In the genomic region with DNA sequence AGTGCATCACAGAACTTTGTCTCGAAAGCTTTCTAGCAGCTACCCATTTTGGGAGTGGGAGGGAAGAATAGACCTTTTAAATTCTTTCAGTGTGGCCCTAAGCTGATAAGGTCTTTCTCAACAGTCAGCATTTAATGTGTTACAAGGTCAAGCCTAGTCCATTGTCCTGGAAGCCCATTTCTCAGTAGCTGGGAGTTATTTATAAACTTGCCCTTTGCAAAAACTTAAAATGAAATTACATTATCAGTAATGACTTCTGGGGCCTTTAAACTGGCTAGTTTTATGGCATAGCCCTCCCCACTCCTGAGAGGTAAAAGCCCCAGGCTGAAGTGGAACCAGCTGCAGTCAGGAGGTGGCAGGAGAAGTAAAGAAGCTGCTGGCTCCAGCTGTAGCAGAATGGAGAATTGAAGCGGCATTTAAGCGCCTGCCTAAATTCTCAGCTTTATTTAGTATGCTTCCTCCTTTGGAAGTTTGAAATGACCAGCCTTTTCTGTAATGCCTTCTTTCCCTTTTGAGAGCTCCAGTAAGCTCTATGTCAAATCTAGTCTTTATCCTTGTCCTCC, we compare ENCODE assay signal across 9 cellular contexts. TPM values are rescaled to one million over a fixed set of nuclear protein-coding genes. Genes with fewer than 3 reads are reported as not detected.
DNase-seq lines count a peak whose midpoint lies in the region; ATAC-seq and TF ChIP-seq lines count a peak whose summit lies in the region.
"Had no signal": no experiment of that assay in that cellular context is flagged by ENCODE, and none has a peak within 500 bp of the region (broad histone marks: within the 10 kb centered on the region; RNA-seq: fewer than 3 reads in every experiment).

No MANE protein-coding gene starts in this region.

- intact Hi-C loops in Caco-2 (cut with micrococcal nuclease; ENCODE audit: unreplicated experiment) (loop anchor here (1.0 to 5.0 kb wide), 4 partner anchors 22 to 58 kb away; a partner anchor contains a TSS), ascending aorta (cut with DNase I) (no loop called here)

- DNase-seq in Caco-2 (peak in 1 of 2 experiments; percentile 55), ascending aorta (ENCODE audit: low spot score in 2 of 2) (no peak), midbrain (lab: John Stamatoyannopoulos, UW) (peak; percentile 38), GM03348 (ENCODE audit: low spot score) (no peak)
- no peak for DNase-seq in activated T-cell treated with anti-CD3 and anti-CD28 coated beads, Interleukin-2, amount 50 U/mL, for 1 hour
- DNase-seq: activated CD4-positive, alpha-beta T cell treated with anti-CD3 and anti-CD28 coated beads for 36 hours; MM.1S; retina had no signal

- H3K27me3 ChIP-seq in Caco-2 (replicated peaks; ENCODE audit: control insufficient read depth, insufficient read depth, low read length): no peaks in the 10 kb centered on the region
- H3K27me3 ChIP-seq in ascending aorta: no peaks in the 10 kb centered on the region

- POLR2A ChIA-PET in Caco-2 (lab: Charles Lee): interaction anchor here (1.1 to 2.5 kb wide), 3 partner anchors 12 to 57 kb away, joined by 5 to 15 read pairs (median 6); a partner anchor contains a TSS

- H3K36me3 Mint-ChIP-seq in Caco-2 (ENCODE audit: insufficient read depth, unreplicated experiment): peaks cover 42% of the 10 kb centered on the region

- no peaks in the 10 kb centered on the region for H3K27me3 Mint-ChIP-seq in Caco-2 (ENCODE audit: insufficient read depth, unreplicated experiment)
- H3K27me3 Mint-ChIP-seq: activated CD4-positive, alpha-beta T cell treated with anti-CD3 and anti-CD28 coated beads for 36 hours had no signal

- H3K27ac Mint-ChIP-seq in Caco-2 (ENCODE audit: unreplicated experiment): no peak overlapping the region
- H3K27ac Mint-ChIP-seq: activated CD4-positive, alpha-beta T cell treated with anti-CD3 and anti-CD28 coated beads for 36 hours had no signal

- TSS peak; percentile 18 for BruUV-seq in Caco-2 (replicated peaks; lab: Mats Ljungman, UMichigan)

- H3K4me1 Mint-ChIP-seq in Caco-2 (ENCODE audit: low read depth, unreplicated experiment): peaks cover 31% of the 10 kb centered on the region

- H3K27ac ChIP-seq in ascending aorta: peak overlapping the region; percentile 72 to 80

- H3K9me3 Mint-ChIP-seq in Caco-2 (ENCODE audit: unreplicated experiment): no peaks in the 10 kb centered on the region

- H3K9me3 ChIP-seq in Caco-2 (peaks cover 9% of the 10 kb centered on the region; the same call in 1 of the 2 replicates), ascending aorta (no peaks in the 10 kb centered on the region)

- ATAC-seq in GM19463 (IDR thresholded peaks at IDR 0.05; ENCODE audit: unreplicated experiment): no peak
- ATAC-seq: activated CD4-positive, alpha-beta T cell treated with anti-CD3 and anti-CD28 coated beads for 36 hours had no signal

- CTCF ChIA-PET in Caco-2 (lab: Charles Lee): interaction anchor here (0.5 to 3.0 kb wide), 21 partner anchors 12 to 777 kb away, joined by 3 to 41 read pairs (median 4); a partner anchor contains a TSS

- no peak overlapping the region for H3K4me3 Mint-ChIP-seq in Caco-2 (ENCODE audit: unreplicated experiment)
- H3K4me3 Mint-ChIP-seq: activated CD4-positive, alpha-beta T cell treated with anti-CD3 and anti-CD28 coated beads for 36 hours had no signal

- peak in 1 of 2 experiments; percentile 6 for TF ChIP-seq CTCF in Caco-2 (IDR thresholded peaks at IDR 0.05; ENCODE audit: insufficient read depth in 1 of 2, low read depth in 1 of 2, low read length in 1 of 2, severe bottlenecking in 1 of 2, unreplicated experiment in 1 of 2)
- peak in 1 of 3 experiments; percentile 39 for TF ChIP-seq CTCF in ascending aorta (IDR thresholded peaks at IDR 0.05)

- H3K4me1 ChIP-seq in Caco-2 (peaks cover 38% of the 10 kb centered on the region), ascending aorta (peaks cover 8 to 25% of the 10 kb centered on the region in 2 donors)

- H3K4me3 ChIP-seq in Caco-2 (ENCODE audit: low read depth, low read length) (no peak overlapping the region), ascending aorta (peak overlapping the region in 1 of 2 donors; percentile 34)

- H3K36me3 ChIP-seq in Caco-2 (ENCODE audit: control insufficient read depth, insufficient read depth, low read length): peaks cover 1% of the 10 kb centered on the region; the same call in 1 of the 2 replicates
- H3K36me3 ChIP-seq in ascending aorta: peaks cover 15 to 19% of the 10 kb centered on the region in 2 donors

RNA-seq across cellular contexts. Expression of a gene that starts 12.4 kb away (rescaled TPM):
- total RNA-seq in Caco-2 (2022): 129 and 133 TPM in 2 replicates
- total RNA-seq in ascending aorta: 60.3 TPM

RNA-seq across cellular contexts. Expression of a gene that starts 26.9 kb away (rescaled TPM):
- total RNA-seq in Caco-2 (2022) (not detected in 2 replicates), ascending aorta (not detected)

RNA-seq across cellular contexts. Expression of a gene that starts 36.5 kb away (rescaled TPM):
- total RNA-seq in Caco-2 (2022) (5.7 and 6.2 TPM in 2 replicates), ascending aorta (not detected)
- total RNA-seq: activated CD4-positive, alpha-beta T cell treated with anti-CD3 and anti-CD28 coated beads for 36 hours had no signal

RNA-seq across cellular contexts. Expression of a gene that starts 47.2 kb away (rescaled TPM):
- total RNA-seq in Caco-2 (2022) (8.4 and 9.4 TPM in 2 replicates), ascending aorta (53.2 TPM)

RNA-seq across cellular contexts. Expression of a gene that starts 56.8 kb away (rescaled TPM):
- total RNA-seq in Caco-2 (2022) (1,364 and 1,426 TPM in 2 replicates), ascending aorta (292 TPM)
